Comparison of ENCODE assay signal across 1 cellular context in the genomic region with DNA sequence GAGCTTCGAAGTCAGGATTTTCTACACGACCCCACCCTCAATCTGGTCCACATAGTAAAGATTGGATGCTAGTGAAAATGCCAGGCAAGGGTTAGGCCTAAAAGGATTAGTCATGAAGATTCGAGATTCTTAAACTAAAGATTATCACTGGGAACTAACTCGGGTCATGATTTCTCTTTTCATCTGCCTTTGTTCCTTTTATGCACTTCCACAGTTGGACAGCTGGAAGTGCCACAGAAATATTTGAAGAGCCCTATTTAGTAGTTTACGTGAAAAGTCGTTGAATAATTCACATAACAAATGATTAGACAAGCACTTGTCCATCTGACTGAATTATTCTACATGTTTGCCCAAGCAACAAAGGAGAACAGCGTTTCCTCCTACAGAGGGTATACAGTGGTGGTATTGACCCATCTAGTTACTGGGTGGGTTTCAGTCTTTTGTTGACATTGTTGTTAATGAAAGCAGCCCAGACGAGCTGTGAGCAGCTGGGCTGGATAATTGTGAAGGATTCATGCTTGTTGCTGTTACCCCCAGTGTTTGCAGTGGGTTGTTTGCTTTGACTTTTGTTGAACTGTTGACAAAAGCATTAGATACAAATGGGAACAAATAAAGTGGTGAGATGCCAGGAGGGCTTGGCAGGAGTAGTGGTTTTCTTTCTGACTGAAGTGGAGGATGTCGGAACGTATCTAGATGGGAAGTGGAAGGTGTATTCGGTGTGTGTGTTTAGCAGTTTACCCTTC.
TF ChIP-seq lines count a peak whose summit lies in the region.

No MANE protein-coding gene starts in this region.

TF ChIP-seq in A549, 52 proteins besides CTCF, POLR2A, EP300 and RAD21 (continued from another document):
- TF ChIP-seq, protein P1, sequence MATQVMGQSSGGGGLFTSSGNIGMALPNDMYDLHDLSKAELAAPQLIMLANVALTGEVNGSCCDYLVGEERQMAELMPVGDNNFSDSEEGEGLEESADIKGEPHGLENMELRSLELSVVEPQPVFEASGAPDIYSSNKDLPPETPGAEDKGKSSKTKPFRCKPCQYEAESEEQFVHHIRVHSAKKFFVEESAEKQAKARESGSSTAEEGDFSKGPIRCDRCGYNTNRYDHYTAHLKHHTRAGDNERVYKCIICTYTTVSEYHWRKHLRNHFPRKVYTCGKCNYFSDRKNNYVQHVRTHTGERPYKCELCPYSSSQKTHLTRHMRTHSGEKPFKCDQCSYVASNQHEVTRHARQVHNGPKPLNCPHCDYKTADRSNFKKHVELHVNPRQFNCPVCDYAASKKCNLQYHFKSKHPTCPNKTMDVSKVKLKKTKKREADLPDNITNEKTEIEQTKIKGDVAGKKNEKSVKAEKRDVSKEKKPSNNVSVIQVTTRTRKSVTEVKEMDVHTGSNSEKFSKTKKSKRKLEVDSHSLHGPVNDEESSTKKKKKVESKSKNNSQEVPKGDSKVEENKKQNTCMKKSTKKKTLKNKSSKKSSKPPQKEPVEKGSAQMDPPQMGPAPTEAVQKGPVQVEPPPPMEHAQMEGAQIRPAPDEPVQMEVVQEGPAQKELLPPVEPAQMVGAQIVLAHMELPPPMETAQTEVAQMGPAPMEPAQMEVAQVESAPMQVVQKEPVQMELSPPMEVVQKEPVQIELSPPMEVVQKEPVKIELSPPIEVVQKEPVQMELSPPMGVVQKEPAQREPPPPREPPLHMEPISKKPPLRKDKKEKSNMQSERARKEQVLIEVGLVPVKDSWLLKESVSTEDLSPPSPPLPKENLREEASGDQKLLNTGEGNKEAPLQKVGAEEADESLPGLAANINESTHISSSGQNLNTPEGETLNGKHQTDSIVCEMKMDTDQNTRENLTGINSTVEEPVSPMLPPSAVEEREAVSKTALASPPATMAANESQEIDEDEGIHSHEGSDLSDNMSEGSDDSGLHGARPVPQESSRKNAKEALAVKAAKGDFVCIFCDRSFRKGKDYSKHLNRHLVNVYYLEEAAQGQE (IDR thresholded peaks at IDR 0.05): no peak
- no peak for TF ChIP-seq BHLHE40 (IDR thresholded peaks at IDR 0.05; ENCODE audit: low read depth, low read length)
- no peak for TF ChIP-seq ZSCAN20 (CRISPR knock-in tag; IDR thresholded peaks at IDR 0.05)
- no peak for TF ChIP-seq ELK1 (IDR thresholded peaks at IDR 0.05; ENCODE audit: low read depth, low read length)
- peak; percentile 55 for TF ChIP-seq ZFP36 (IDR thresholded peaks at IDR 0.05; ENCODE audit: borderline replicate concordance, partially characterized antibody)
- TF ChIP-seq EHMT2 (IDR thresholded peaks at IDR 0.05; ENCODE audit: low read depth): no peak
- no peak for TF ChIP-seq TP53 (CRISPR knock-in tag; IDR thresholded peaks at IDR 0.05)
- no peak for TF ChIP-seq HDAC2 (IDR thresholded peaks at IDR 0.05)
- peak in 1 of 2 experiments; percentile 47; a peak in 1 of 4 replicates for TF ChIP-seq CEBPB (IDR thresholded peaks at IDR 0.05)
